Comparison of ENCODE assay signal across 7 cellular contexts in the genomic region with DNA sequence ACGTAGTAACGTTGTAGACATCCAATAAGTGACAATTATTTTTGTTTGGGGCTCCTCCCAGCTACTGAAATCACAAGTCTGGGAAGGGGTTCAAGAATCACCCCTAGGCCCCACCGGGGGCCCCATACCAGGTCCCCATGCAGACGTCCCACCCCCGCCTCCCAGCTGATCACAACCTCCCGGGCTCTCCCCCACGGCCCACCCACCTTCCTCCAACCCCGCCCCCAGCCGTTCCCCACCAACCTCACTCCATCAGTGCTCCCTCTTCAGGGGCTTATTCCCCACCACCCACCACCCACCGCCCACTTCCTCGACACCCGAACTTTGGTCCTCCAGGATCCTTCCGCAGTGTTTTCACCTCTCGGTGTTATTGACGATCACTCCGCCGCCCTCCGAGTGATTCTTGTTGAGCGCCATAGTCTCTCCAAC. TPM values are rescaled to one million over a fixed set of nuclear protein-coding genes. Genes with fewer than 3 reads are reported as not detected.
DNase-seq lines count a peak whose midpoint lies in the region; ATAC-seq and TF ChIP-seq lines count a peak whose summit lies in the region.
"Had no signal": no experiment of that assay in that cellular context is flagged by ENCODE, and none has a peak within 500 bp of the region (broad histone marks: within the 10 kb centered on the region; RNA-seq: fewer than 3 reads in every experiment).

No MANE protein-coding gene starts in this region.

- peak overlapping the region; percentile 88 for H3K27ac ChIP-seq in substantia nigra (ENCODE audit: low read depth, low read length, poor library complexity, severe bottlenecking)

- TF ChIP-seq CTCF in foreskin fibroblast (IDR thresholded peaks at IDR 0.05; ENCODE audit: low read depth, low read length) = no peak

- peaks cover 13% of the 10 kb centered on the region for H3K36me3 ChIP-seq in MG63

- H3K4me3 ChIP-seq in MG63 (peak overlapping the region; percentile 93), foreskin fibroblast (ENCODE audit: low read depth in 1 of 2, low read length in 2 of 2) (peak overlapping the region; percentile 68 to 70)

- no peaks in the 10 kb centered on the region for H3K27me3 ChIP-seq in MG63

- no peak for ATAC-seq in HG03469 (IDR thresholded peaks at IDR 0.05; ENCODE audit: unreplicated experiment)

- H3K9me3 ChIP-seq in MG63 = no peaks in the 10 kb centered on the region

- no peak for DNase-seq in MG63
- DNase-seq in foreskin fibroblast = no peak
- DNase-seq in substantia nigra (lab: John Stamatoyannopoulos, UW) = peak in 11 of 49 donors; percentile 64 to 93 (median 77)
- no peak for DNase-seq in middle frontal gyrus (ENCODE audit: extremely low spot score, low spot score)
- no peak for DNase-seq in NCI-H1105 (lab: John Stamatoyannopoulos, UW)

RNA-seq across cellular contexts. Expression of a gene that starts 0.2 kb away (rescaled TPM):
- total RNA-seq in MG63 (2014; rRNA removed; shearing (Covaris generic); ENCODE audit: low replicate concordance) = 6.6 and 7.9 TPM in 2 replicates

RNA-seq across cellular contexts. Expression of a gene that starts 10.7 kb away (rescaled TPM):
- total RNA-seq in MG63 (2014; rRNA removed; shearing (Covaris generic); ENCODE audit: low replicate concordance) = 0.20 and 0.23 TPM in 2 replicates
- total RNA-seq: RPMI7951 had no signal

RNA-seq across cellular contexts. Expression of a gene that starts 23.5 kb away (rescaled TPM):
- 40.4 and 54.2 TPM in 2 replicates for total RNA-seq in MG63 (2014; rRNA removed; shearing (Covaris generic); ENCODE audit: low replicate concordance)

RNA-seq across cellular contexts. Expression of a gene that starts 41.9 kb away (rescaled TPM):
- total RNA-seq in MG63 (2014; rRNA removed; shearing (Covaris generic); ENCODE audit: low replicate concordance) = 27.6 and 49.4 TPM in 2 replicates

RNA-seq across cellular contexts. Expression of a gene that starts 49.8 kb away (rescaled TPM):
- total RNA-seq in MG63 (2014; rRNA removed; shearing (Covaris generic); ENCODE audit: low replicate concordance) = 75.8 and 100 TPM in 2 replicates
